Comparison of ENCODE assay signal across 1 cellular context in the genomic region with DNA sequence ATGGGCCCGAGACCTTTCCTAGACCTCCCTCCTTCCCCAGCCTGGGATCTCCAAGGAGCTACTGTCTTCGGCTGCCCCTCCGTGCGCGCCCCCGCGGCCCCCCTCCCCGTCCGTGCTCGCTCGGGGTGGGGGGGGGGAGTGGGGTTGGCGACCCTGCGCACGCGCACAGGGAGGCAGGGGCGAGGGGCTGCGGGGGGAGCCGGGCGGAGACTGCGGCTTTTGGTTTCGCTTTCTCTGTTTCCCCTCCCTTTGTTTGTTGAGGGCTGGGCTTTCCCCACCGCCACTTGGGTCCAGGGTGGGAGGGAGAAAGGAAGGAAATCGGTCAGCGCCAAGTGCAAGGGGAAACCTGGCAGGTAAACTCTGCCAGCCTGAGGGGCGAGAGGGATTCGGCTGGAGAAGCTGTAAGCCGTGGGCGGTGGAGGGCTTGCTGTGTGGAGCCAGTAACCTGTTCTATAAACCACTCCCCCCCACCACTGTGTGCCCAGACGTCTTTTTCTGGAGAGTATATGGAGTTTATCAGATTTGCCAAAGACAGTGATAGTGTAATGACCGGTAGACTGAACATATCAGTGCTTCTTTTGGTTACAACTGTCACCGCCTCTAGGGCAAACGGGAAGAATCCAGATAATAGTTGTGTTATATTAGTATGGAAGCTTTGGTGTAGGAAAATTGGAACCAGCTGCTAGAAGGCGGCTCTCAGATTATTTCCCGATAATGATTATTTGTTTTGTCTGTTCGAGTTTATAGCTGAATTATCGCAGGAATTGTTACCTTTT.
TF ChIP-seq lines count a peak whose summit lies in the region.

No MANE protein-coding gene starts in this region.

TF ChIP-seq in GM12878, 131 proteins besides CTCF, POLR2A, EP300 and RAD21:
- TF ChIP-seq RAD51 (IDR thresholded peaks at IDR 0.05) (no peak), RBBP5 (conservative IDR thresholded peaks at IDR 0.05) (no peak), PML (IDR thresholded peaks at IDR 0.05; ENCODE audit: low read length) (no peak), FOXM1 (IDR thresholded peaks at IDR 0.05; ENCODE audit: low read depth, low read length) (no peak), MEF2B (IDR thresholded peaks at IDR 0.05; ENCODE audit: partially characterized antibody, poor library complexity, severe bottlenecking) (no peak), RELA (IDR thresholded peaks at IDR 0.05; ENCODE audit: borderline replicate concordance, partially characterized antibody) (no peak), BHLHE40 (IDR thresholded peaks at IDR 0.05; ENCODE audit: borderline replicate concordance in 1 of 2, low read depth in 2 of 2, low read length in 1 of 2) (no peak), PAX8 (IDR thresholded peaks at IDR 0.05) (0 out of 2 replicates have a peak, but pooled peaks have one; percentile 26), EED (IDR thresholded peaks at IDR 0.05; ENCODE audit: low read depth) (0 out of 2 replicates have a peak, but pooled peaks have one; percentile 42), EGR1 (IDR thresholded peaks at IDR 0.05; ENCODE audit: borderline replicate concordance in 1 of 2, low read depth in 2 of 2, low read length in 2 of 2) (peak in 1 of 2 experiments; percentile 31; a peak in 1 of 3 replicates), SRF (IDR thresholded peaks at IDR 0.05; ENCODE audit: low read depth in 2 of 2, low read length in 2 of 2) (no peak), ATF7 (IDR thresholded peaks at IDR 0.05; ENCODE audit: low read depth) (no peak), NRF1 (conservative IDR thresholded peaks at IDR 0.05; ENCODE audit: low read depth, low read length) (peak; percentile 38; the same call in 1 of the 2 replicates), TCF3 (IDR thresholded peaks at IDR 0.05; ENCODE audit: borderline replicate concordance, insufficient read depth, low read depth, low read length) (no peak), JUNB (IDR thresholded peaks at IDR 0.05) (no peak), ZNF217 (IDR thresholded peaks at IDR 0.05) (no peak), RUNX3 (IDR thresholded peaks at IDR 0.05; ENCODE audit: low read length) (peak; percentile 57), LARP7 (IDR thresholded peaks at IDR 0.05) (peak; percentile 32; the same call in 1 of the 2 replicates), GATAD2B (conservative IDR thresholded peaks at IDR 0.05; ENCODE audit: low read depth) (no peak), RFX5 (IDR thresholded peaks at IDR 0.05; ENCODE audit: low read depth, low read length) (no peak)
- TF ChIP-seq, protein P1, sequence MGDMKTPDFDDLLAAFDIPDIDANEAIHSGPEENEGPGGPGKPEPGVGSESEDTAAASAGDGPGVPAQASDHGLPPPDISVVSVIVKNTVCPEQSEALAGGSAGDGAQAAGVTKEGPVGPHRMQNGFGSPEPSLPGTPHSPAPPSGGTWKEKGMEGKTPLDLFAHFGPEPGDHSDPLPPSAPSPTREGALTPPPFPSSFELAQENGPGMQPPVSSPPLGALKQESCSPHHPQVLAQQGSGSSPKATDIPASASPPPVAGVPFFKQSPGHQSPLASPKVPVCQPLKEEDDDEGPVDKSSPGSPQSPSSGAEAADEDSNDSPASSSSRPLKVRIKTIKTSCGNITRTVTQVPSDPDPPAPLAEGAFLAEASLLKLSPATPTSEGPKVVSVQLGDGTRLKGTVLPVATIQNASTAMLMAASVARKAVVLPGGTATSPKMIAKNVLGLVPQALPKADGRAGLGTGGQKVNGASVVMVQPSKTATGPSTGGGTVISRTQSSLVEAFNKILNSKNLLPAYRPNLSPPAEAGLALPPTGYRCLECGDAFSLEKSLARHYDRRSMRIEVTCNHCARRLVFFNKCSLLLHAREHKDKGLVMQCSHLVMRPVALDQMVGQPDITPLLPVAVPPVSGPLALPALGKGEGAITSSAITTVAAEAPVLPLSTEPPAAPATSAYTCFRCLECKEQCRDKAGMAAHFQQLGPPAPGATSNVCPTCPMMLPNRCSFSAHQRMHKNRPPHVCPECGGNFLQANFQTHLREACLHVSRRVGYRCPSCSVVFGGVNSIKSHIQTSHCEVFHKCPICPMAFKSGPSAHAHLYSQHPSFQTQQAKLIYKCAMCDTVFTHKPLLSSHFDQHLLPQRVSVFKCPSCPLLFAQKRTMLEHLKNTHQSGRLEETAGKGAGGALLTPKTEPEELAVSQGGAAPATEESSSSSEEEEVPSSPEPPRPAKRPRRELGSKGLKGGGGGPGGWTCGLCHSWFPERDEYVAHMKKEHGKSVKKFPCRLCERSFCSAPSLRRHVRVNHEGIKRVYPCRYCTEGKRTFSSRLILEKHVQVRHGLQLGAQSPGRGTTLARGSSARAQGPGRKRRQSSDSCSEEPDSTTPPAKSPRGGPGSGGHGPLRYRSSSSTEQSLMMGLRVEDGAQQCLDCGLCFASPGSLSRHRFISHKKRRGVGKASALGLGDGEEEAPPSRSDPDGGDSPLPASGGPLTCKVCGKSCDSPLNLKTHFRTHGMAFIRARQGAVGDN (IDR thresholded peaks at IDR 0.05) = peak; percentile 20; the same call in 1 of the 2 replicates
- TF ChIP-seq, protein P2, sequence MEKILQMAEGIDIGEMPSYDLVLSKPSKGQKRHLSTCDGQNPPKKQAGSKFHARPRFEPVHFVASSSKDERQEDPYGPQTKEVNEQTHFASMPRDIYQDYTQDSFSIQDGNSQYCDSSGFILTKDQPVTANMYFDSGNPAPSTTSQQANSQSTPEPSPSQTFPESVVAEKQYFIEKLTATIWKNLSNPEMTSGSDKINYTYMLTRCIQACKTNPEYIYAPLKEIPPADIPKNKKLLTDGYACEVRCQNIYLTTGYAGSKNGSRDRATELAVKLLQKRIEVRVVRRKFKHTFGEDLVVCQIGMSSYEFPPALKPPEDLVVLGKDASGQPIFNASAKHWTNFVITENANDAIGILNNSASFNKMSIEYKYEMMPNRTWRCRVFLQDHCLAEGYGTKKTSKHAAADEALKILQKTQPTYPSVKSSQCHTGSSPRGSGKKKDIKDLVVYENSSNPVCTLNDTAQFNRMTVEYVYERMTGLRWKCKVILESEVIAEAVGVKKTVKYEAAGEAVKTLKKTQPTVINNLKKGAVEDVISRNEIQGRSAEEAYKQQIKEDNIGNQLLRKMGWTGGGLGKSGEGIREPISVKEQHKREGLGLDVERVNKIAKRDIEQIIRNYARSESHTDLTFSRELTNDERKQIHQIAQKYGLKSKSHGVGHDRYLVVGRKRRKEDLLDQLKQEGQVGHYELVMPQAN (conservative IDR thresholded peaks at IDR 0.05) = peak; percentile 8; the same call in 1 of the 2 replicates
- TF ChIP-seq, protein P3, sequence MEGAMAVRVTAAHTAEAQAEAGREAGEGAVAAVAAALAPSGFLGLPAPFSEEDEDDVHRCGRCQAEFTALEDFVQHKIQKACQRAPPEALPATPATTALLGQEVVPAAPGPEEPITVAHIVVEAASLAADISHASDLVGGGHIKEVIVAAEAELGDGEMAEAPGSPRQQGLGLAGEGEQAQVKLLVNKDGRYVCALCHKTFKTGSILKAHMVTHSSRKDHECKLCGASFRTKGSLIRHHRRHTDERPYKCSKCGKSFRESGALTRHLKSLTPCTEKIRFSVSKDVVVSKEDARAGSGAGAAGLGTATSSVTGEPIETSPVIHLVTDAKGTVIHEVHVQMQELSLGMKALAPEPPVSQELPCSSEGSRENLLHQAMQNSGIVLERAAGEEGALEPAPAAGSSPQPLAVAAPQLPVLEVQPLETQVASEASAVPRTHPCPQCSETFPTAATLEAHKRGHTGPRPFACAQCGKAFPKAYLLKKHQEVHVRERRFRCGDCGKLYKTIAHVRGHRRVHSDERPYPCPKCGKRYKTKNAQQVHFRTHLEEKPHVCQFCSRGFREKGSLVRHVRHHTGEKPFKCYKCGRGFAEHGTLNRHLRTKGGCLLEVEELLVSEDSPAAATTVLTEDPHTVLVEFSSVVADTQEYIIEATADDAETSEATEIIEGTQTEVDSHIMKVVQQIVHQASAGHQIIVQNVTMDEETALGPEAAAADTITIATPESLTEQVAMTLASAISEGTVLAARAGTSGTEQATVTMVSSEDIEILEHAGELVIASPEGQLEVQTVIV (IDR thresholded peaks at IDR 0.05; ENCODE audit: borderline replicate concordance, partially characterized antibody) = no peak
- TF ChIP-seq, protein P4, sequence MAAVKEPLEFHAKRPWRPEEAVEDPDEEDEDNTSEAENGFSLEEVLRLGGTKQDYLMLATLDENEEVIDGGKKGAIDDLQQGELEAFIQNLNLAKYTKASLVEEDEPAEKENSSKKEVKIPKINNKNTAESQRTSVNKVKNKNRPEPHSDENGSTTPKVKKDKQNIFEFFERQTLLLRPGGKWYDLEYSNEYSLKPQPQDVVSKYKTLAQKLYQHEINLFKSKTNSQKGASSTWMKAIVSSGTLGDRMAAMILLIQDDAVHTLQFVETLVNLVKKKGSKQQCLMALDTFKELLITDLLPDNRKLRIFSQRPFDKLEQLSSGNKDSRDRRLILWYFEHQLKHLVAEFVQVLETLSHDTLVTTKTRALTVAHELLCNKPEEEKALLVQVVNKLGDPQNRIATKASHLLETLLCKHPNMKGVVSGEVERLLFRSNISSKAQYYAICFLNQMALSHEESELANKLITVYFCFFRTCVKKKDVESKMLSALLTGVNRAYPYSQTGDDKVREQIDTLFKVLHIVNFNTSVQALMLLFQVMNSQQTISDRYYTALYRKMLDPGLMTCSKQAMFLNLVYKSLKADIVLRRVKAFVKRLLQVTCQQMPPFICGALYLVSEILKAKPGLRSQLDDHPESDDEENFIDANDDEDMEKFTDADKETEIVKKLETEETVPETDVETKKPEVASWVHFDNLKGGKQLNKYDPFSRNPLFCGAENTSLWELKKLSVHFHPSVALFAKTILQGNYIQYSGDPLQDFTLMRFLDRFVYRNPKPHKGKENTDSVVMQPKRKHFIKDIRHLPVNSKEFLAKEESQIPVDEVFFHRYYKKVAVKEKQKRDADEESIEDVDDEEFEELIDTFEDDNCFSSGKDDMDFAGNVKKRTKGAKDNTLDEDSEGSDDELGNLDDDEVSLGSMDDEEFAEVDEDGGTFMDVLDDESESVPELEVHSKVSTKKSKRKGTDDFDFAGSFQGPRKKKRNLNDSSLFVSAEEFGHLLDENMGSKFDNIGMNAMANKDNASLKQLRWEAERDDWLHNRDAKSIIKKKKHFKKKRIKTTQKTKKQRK (IDR thresholded peaks at IDR 0.05; ENCODE audit: low read depth, low read length) = no peak
- TF ChIP-seq, protein P5, sequence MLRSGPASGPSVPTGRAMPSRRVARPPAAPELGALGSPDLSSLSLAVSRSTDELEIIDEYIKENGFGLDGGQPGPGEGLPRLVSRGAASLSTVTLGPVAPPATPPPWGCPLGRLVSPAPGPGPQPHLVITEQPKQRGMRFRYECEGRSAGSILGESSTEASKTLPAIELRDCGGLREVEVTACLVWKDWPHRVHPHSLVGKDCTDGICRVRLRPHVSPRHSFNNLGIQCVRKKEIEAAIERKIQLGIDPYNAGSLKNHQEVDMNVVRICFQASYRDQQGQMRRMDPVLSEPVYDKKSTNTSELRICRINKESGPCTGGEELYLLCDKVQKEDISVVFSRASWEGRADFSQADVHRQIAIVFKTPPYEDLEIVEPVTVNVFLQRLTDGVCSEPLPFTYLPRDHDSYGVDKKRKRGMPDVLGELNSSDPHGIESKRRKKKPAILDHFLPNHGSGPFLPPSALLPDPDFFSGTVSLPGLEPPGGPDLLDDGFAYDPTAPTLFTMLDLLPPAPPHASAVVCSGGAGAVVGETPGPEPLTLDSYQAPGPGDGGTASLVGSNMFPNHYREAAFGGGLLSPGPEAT (IDR thresholded peaks at IDR 0.05; ENCODE audit: low read depth) = peak; percentile 45; the same call in 1 of the 2 replicates
- TF ChIP-seq, protein P6, sequence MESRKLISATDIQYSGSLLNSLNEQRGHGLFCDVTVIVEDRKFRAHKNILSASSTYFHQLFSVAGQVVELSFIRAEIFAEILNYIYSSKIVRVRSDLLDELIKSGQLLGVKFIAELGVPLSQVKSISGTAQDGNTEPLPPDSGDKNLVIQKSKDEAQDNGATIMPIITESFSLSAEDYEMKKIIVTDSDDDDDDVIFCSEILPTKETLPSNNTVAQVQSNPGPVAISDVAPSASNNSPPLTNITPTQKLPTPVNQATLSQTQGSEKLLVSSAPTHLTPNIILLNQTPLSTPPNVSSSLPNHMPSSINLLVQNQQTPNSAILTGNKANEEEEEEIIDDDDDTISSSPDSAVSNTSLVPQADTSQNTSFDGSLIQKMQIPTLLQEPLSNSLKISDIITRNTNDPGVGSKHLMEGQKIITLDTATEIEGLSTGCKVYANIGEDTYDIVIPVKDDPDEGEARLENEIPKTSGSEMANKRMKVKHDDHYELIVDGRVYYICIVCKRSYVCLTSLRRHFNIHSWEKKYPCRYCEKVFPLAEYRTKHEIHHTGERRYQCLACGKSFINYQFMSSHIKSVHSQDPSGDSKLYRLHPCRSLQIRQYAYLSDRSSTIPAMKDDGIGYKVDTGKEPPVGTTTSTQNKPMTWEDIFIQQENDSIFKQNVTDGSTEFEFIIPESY (IDR thresholded peaks at IDR 0.05) = no peak
- TF ChIP-seq, protein P7, sequence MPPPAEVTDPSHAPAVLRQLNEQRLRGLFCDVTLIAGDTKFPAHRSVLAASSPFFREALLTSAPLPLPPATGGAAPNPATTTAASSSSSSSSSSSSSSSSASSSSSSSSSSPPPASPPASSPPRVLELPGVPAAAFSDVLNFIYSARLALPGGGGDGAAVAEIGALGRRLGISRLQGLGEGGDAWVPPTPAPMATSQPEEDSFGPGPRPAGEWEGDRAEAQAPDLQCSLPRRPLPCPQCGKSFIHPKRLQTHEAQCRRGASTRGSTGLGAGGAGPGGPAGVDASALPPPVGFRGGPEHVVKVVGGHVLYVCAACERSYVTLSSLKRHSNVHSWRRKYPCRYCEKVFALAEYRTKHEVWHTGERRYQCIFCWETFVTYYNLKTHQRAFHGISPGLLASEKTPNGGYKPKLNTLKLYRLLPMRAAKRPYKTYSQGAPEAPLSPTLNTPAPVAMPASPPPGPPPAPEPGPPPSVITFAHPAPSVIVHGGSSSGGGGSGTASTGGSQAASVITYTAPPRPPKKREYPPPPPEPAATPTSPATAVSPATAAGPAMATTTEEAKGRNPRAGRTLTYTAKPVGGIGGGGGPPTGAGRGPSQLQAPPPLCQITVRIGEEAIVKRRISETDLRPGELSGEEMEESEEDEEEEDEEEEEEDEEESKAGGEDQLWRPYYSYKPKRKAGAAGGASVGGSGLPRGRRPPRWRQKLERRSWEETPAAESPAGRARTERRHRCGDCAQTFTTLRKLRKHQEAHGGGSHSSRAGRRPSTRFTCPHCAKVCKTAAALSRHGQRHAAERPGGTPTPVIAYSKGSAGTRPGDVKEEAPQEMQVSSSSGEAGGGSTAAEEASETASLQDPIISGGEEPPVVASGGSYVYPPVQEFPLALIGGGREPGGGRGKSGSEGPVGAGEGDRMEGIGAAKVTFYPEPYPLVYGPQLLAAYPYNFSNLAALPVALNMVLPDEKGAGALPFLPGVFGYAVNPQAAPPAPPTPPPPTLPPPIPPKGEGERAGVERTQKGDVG (CRISPR knock-in tag; IDR thresholded peaks at IDR 0.05) = no peak
- TF ChIP-seq, protein P8, sequence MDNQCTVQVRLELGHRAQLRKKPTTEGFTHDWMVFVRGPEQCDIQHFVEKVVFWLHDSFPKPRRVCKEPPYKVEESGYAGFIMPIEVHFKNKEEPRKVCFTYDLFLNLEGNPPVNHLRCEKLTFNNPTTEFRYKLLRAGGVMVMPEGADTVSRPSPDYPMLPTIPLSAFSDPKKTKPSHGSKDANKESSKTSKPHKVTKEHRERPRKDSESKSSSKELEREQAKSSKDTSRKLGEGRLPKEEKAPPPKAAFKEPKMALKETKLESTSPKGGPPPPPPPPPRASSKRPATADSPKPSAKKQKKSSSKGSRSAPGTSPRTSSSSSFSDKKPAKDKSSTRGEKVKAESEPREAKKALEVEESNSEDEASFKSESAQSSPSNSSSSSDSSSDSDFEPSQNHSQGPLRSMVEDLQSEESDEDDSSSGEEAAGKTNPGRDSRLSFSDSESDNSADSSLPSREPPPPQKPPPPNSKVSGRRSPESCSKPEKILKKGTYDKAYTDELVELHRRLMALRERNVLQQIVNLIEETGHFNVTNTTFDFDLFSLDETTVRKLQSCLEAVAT (IDR thresholded peaks at IDR 0.05) = peak; percentile 16; the same call in 1 of the 2 replicates
